Comparison of ENCODE assay signal across 15 cellular contexts in genomic region chr16:84689126-84689525, GRCh38. TPM values are rescaled to one million over a fixed set of nuclear protein-coding genes. Genes with fewer than 3 reads are reported as not detected.
DNase-seq lines count a peak whose midpoint lies in the region; ATAC-seq and TF ChIP-seq lines count a peak whose summit lies in the region.
"Had no signal": no experiment of that assay in that cellular context is flagged by ENCODE, and none has a peak within 500 bp of the region (broad histone marks: within the 10 kb centered on the region; RNA-seq: fewer than 3 reads in every experiment).

No MANE protein-coding gene starts in this region.

- in situ Hi-C loops in brain microvascular endothelial cell (cut with HindIII; ENCODE audit: low pct_ligation_motif_present, low sequenced_read_pairs): no loop called here
- in situ Hi-C loops in GM13976 (cut with MboI; ENCODE audit: low sequenced_read_pairs, unreplicated experiment): no loop called here

- no peaks in the 10 kb centered on the region for H3K27me3 ChIP-seq in brain microvascular endothelial cell (replicated peaks)
- H3K27me3 ChIP-seq: gastrocnemius medialis had no signal

- H3K4me3 ChIP-seq in brain microvascular endothelial cell (ENCODE audit: low read depth, low read length): no peak overlapping the region
- H3K4me3 ChIP-seq: gastrocnemius medialis had no signal

- H3K27ac ChIP-seq in brain microvascular endothelial cell: peak overlapping the region; percentile 61
- H3K27ac ChIP-seq in caudate nucleus (ENCODE audit: low read depth, low read length): no peak overlapping the region
- H3K27ac ChIP-seq: gastrocnemius medialis, neutrophil had no signal

- no peaks in the 10 kb centered on the region for H3K36me3 ChIP-seq in brain microvascular endothelial cell (replicated peaks)
- H3K36me3 ChIP-seq: gastrocnemius medialis, neutrophil had no signal

- ATAC-seq in HG02588 (IDR thresholded peaks at IDR 0.05; ENCODE audit: unreplicated experiment) (no peak), GM18870 (IDR thresholded peaks at IDR 0.05; ENCODE audit: unreplicated experiment) (no peak)
- ATAC-seq: CD8-positive, alpha-beta T cell; gastrocnemius medialis; left lobe of liver had no signal

- DNase-seq in AG08395 (ENCODE audit: low spot score): peak; percentile 78
- peak; percentile 68 for DNase-seq in HT1080 (ENCODE audit: low read depth)
- peak; percentile 89 for DNase-seq in brain microvascular endothelial cell
- DNase-seq in kidney glomerular epithelial cell (lab: John Stamatoyannopoulos, UW): peak; percentile 53
- DNase-seq in GM13976 (ENCODE audit: low spot score): no peak
- DNase-seq in caudate nucleus (lab: John Stamatoyannopoulos, UW): no peak
- DNase-seq: activated CD8-positive, alpha-beta memory T cell treated with anti-CD3 and anti-CD28 coated beads, Interleukin-2, amount 50 U/mL, for 4 hours; CD8-positive, alpha-beta T cell; gastrocnemius medialis; NCI-H1436; stimulated activated CD4-positive, alpha-beta T cell treated with anti-CD3 and anti-CD28 coated beads, Interleukin-4, amount 100 ng/mL, for 1 hour had no signal

- TF ChIP-seq CTCF in brain microvascular endothelial cell (IDR thresholded peaks at IDR 0.05; ENCODE audit: low read depth, low read length, missing control alignments): no peak
- no peak for TF ChIP-seq CTCF in GM13976 (IDR thresholded peaks at IDR 0.05; ENCODE audit: borderline replicate concordance, control extremely low read depth, extremely low read depth, insufficient read depth, missing control alignments)

RNA-seq across cellular contexts. Expression of gene USP10, which starts 10.7 kb away (rescaled TPM):
- total RNA-seq in HT1080 (2014; rRNA removed; shearing (Covaris generic)): 72.2 and 99.8 TPM in 2 replicates
- polyA plus RNA-seq in HT1080 (2015; cell fraction: cytosol; rRNA removed): 74.6 and 85.2 TPM in 2 replicates
- polyA plus RNA-seq in HT1080 (2015; cell fraction: nucleus; rRNA removed): 83.0 and 95.3 TPM in 2 replicates

RNA-seq across cellular contexts. Expression of gene KLHL36, which starts 40.8 kb away (rescaled TPM):
- total RNA-seq in HT1080 (2014; rRNA removed; shearing (Covaris generic)): 18.1 and 22.9 TPM in 2 replicates
- polyA plus RNA-seq in HT1080 (2015; cell fraction: cytosol; rRNA removed): 19.3 and 22.5 TPM in 2 replicates
- polyA plus RNA-seq in HT1080 (2015; cell fraction: nucleus; rRNA removed): 39.3 and 45.7 TPM in 2 replicates

Comparison
In these comparisons a context has a peak if more than half of its experiments do, and no peak if none do; other contexts are left out.
1. DNase-seq: peak in AG08395 (single experiment), HT1080 (single experiment), brain microvascular endothelial cell (single experiment) and kidney glomerular epithelial cell (single experiment); none in GM13976 (single experiment) and caudate nucleus (0 of 61).